ENCODE assay signal across 1 cellular context in genomic region chr1:32240140-32240951, GRCh38.
TF ChIP-seq lines count a peak whose summit lies in the region.

No MANE protein-coding gene starts in this region.

TF ChIP-seq in WTC11, 78 proteins besides CTCF, POLR2A, EP300 and RAD21 (continued from another document):
- TF ChIP-seq PRDM15 (CRISPR knock-in tag; IDR thresholded peaks at IDR 0.05) (peak; percentile 88), E2F1 (CRISPR knock-in tag; IDR thresholded peaks at IDR 0.05) (no peak), ATF1 (CRISPR knock-in tag; IDR thresholded peaks at IDR 0.05) (no peak)
